Comparison of ENCODE assay signal across 13 cellular contexts in genomic region chr2:106868199-106868598, GRCh38. TPM values are rescaled to one million over a fixed set of nuclear protein-coding genes. Genes with fewer than 3 reads are reported as not detected.
DNase-seq lines count a peak whose midpoint lies in the region; ATAC-seq and TF ChIP-seq lines count a peak whose summit lies in the region.
"Had no signal": no experiment of that assay in that cellular context is flagged by ENCODE, and none has a peak within 500 bp of the region (broad histone marks: within the 10 kb centered on the region; RNA-seq: fewer than 3 reads in every experiment).

No MANE protein-coding gene starts in this region.

- in situ Hi-C loops in IMR-90 (cut with MboI; ENCODE audit: low sequenced_read_pairs), result no loop called here
- in situ Hi-C loops in astrocyte of the spinal cord (cut with HindIII; ENCODE audit: low sequenced_read_pairs), result no loop called here

- no peak overlapping the region for H2BK5ac ChIP-seq in IMR-90 (ENCODE audit: low read depth, low read length, poor library complexity, severe bottlenecking)

- no peak overlapping the region for H4K8ac ChIP-seq in IMR-90 (ENCODE audit: low read depth in 2 of 2, low read length in 2 of 2)

- H3K9ac ChIP-seq in IMR-90 (ENCODE audit: low read depth, low read length), result no peak overlapping the region

- BruUV-seq in IMR-90 (replicated peaks; lab: Mats Ljungman, UMichigan), result no TSS peak

- no peak overlapping the region for H2BK15ac ChIP-seq in IMR-90 (ENCODE audit: low read depth, low read length)

- no peaks in the 10 kb centered on the region for H4K20me1 ChIP-seq in IMR-90 (ENCODE audit: insufficient read depth, low read length)

- H3K14ac ChIP-seq in IMR-90 (replicated peaks; ENCODE audit: low read depth, low read length), result no peak overlapping the region

- no peak overlapping the region for H3K4me2 ChIP-seq in IMR-90 (ENCODE audit: low read depth, low read length)

- H3K27me3 ChIP-seq in IMR-90 (ENCODE audit: control insufficient read depth, insufficient read depth, low read length), result no peaks in the 10 kb centered on the region

- no peak overlapping the region for H2AK9ac ChIP-seq in IMR-90 (replicated peaks; ENCODE audit: low read depth, low read length, poor library complexity)

- no peak overlapping the region for H3K4me3 Mint-ChIP-seq in mesothelial cell of epicardium
- no peak overlapping the region for H3K4me3 Mint-ChIP-seq in activated naive CD8-positive, alpha-beta T cell treated with anti-CD3 and anti-CD28 coated beads for 36 hours
- H3K4me3 Mint-ChIP-seq: activated CD8-positive, alpha-beta T cell treated with anti-CD3 and anti-CD28 coated beads for 36 hours; activated naive CD4-positive, alpha-beta T cell treated with anti-CD3 and anti-CD28 coated beads for 36 hours; CD4-positive, CD25-positive, alpha-beta regulatory T cell had no signal

- H3K36me3 Mint-ChIP-seq in mesothelial cell of epicardium, result no peaks in the 10 kb centered on the region
- no peaks in the 10 kb centered on the region for H3K36me3 Mint-ChIP-seq in activated naive CD8-positive, alpha-beta T cell treated with anti-CD3 and anti-CD28 coated beads for 36 hours
- H3K36me3 Mint-ChIP-seq: CD4-positive, CD25-positive, alpha-beta regulatory T cell had no signal

- CTCF ChIA-PET in IMR-90 (lab: Yijun Ruan, JAX), result no interaction called here

- H3K27ac Mint-ChIP-seq in mesothelial cell of epicardium, result no peak overlapping the region
- H3K27ac Mint-ChIP-seq in activated naive CD8-positive, alpha-beta T cell treated with anti-CD3 and anti-CD28 coated beads for 36 hours, result no peak overlapping the region
- H3K27ac Mint-ChIP-seq: activated CD8-positive, alpha-beta T cell treated with anti-CD3 and anti-CD28 coated beads for 36 hours; activated naive CD4-positive, alpha-beta T cell treated with anti-CD3 and anti-CD28 coated beads for 36 hours; CD4-positive, CD25-positive, alpha-beta regulatory T cell had no signal

- H2AFZ ChIP-seq in IMR-90 (replicated peaks; ENCODE audit: low read length, poor library complexity), result no peak overlapping the region

- H3K36me3 ChIP-seq in IMR-90 (ENCODE audit: control insufficient read depth, insufficient read depth, low read length), result no peaks in the 10 kb centered on the region

- DNase-seq in DMS53 (lab: John Stamatoyannopoulos, UW) (peak; percentile 58), IMR-90 (no peak), astrocyte of the spinal cord (ENCODE audit: low read depth, low spot score) (no peak), mesothelial cell of epicardium (ENCODE audit: low spot score in 2 of 2, unreplicated experiment in 2 of 2) (no peak), cerebellum (ENCODE audit: low spot score) (no peak), RPMI8226 (no peak)
- no peak for DNase-seq in activated naive CD8-positive, alpha-beta T cell treated with anti-CD3 and anti-CD28 coated beads for 36 hours
- DNase-seq: activated CD8-positive, alpha-beta T cell treated with anti-CD3 and anti-CD28 coated beads for 36 hours; activated naive CD4-positive, alpha-beta T cell treated with anti-CD3 and anti-CD28 coated beads for 36 hours; CD4-positive, CD25-positive, alpha-beta regulatory T cell; effector CD8-positive, alpha-beta T cell; NCI-H1105 had no signal

- no peak overlapping the region for H2AK5ac ChIP-seq in IMR-90 (ENCODE audit: low read depth, low read length)

- no peak for TF ChIP-seq RAD21 in IMR-90 (IDR thresholded peaks at IDR 0.05; ENCODE audit: low read length)

- no peak overlapping the region for H2BK20ac ChIP-seq in IMR-90 (ENCODE audit: low read depth, low read length)

- TF ChIP-seq POLR2A in IMR-90 (IDR thresholded peaks at IDR 0.05; ENCODE audit: low read depth, low read length), result no peak

- 0 out of 2 replicates have a peak, but pooled peaks have one; percentile 7 for TF ChIP-seq CTCF in IMR-90 (conservative IDR thresholded peaks at IDR 0.05; ENCODE audit: low read depth, low read length)
- TF ChIP-seq CTCF in astrocyte of the spinal cord (IDR thresholded peaks at IDR 0.05; ENCODE audit: low read depth, low read length), result peak; percentile 41
- TF ChIP-seq CTCF in mesothelial cell of epicardium (IDR thresholded peaks at IDR 0.05; ENCODE audit: unreplicated experiment), result peak; percentile 32

- no peak for ATAC-seq in IMR-90 (ENCODE audit: low read depth)
- no peak for ATAC-seq in HG02884 (IDR thresholded peaks at IDR 0.05; ENCODE audit: unreplicated experiment)
- ATAC-seq: activated CD8-positive, alpha-beta T cell treated with anti-CD3 and anti-CD28 coated beads for 36 hours had no signal

- no peak overlapping the region for H3K23ac ChIP-seq in IMR-90 (ENCODE audit: low read depth, low read length)

- H2BK120ac ChIP-seq in IMR-90 (ENCODE audit: low read depth, low read length), result no peak overlapping the region

- H4K5ac ChIP-seq in IMR-90 (ENCODE audit: low read depth, low read length), result no peak overlapping the region

- no CpG with 5 or more reads among the region's 8 CpGs for WGBS in IMR-90 (ENCODE audit: extremely low coverage in 2 of 2, insufficient read length in 1 of 2), 2 experiments

- intact Hi-C loops in IMR-90 (cut with micrococcal nuclease), result no loop called here

- POLR2A ChIA-PET in IMR-90 (lab: Charles Lee; ENCODE audit: unreplicated experiment), result no interaction called here

- H3K9me1 ChIP-seq in IMR-90 (ENCODE audit: insufficient read depth, low read length), result no peaks in the 10 kb centered on the region

- H3K9me3 ChIP-seq in IMR-90 (ENCODE audit: control insufficient read depth, insufficient read depth, low read length), result no peaks in the 10 kb centered on the region; the same call in 1 of the 2 replicates

- no peaks in the 10 kb centered on the region for H3K4me1 ChIP-seq in IMR-90 (ENCODE audit: control insufficient read depth, insufficient read depth, low read length)

- no peak overlapping the region for H3K4me3 ChIP-seq in IMR-90 (ENCODE audit: insufficient read depth, low read depth, low read length)
- H3K4me3 ChIP-seq in astrocyte of the spinal cord (ENCODE audit: low read depth, low read length), result no peak overlapping the region

- no peaks in the 10 kb centered on the region for H3K9me3 Mint-ChIP-seq in mesothelial cell of epicardium
- H3K9me3 Mint-ChIP-seq in activated naive CD8-positive, alpha-beta T cell treated with anti-CD3 and anti-CD28 coated beads for 36 hours, result no peaks in the 10 kb centered on the region
- H3K9me3 Mint-ChIP-seq: activated CD8-positive, alpha-beta T cell treated with anti-CD3 and anti-CD28 coated beads for 36 hours; activated naive CD4-positive, alpha-beta T cell treated with anti-CD3 and anti-CD28 coated beads for 36 hours had no signal

- no peak overlapping the region for H3K27ac ChIP-seq in IMR-90 (ENCODE audit: insufficient read depth, low read length)

- H3K79me1 ChIP-seq in IMR-90 (ENCODE audit: low read depth in 1 of 2, low read length in 2 of 2), result no peaks in the 10 kb centered on the region

- H3K27me3 Mint-ChIP-seq in mesothelial cell of epicardium (ENCODE audit: low read depth), result peaks cover 16% of the 10 kb centered on the region
- H3K27me3 Mint-ChIP-seq in activated naive CD8-positive, alpha-beta T cell treated with anti-CD3 and anti-CD28 coated beads for 36 hours, result no peaks in the 10 kb centered on the region
- H3K27me3 Mint-ChIP-seq: CD4-positive, CD25-positive, alpha-beta regulatory T cell had no signal

- H4K91ac ChIP-seq in IMR-90 (ENCODE audit: insufficient read depth, low read depth, low read length), result no peak overlapping the region

- no peak overlapping the region for H3K4ac ChIP-seq in IMR-90 (ENCODE audit: low read depth, low read length)

- H3K4me1 Mint-ChIP-seq in mesothelial cell of epicardium, result peaks cover 2% of the 10 kb centered on the region
- H3K4me1 Mint-ChIP-seq in activated naive CD8-positive, alpha-beta T cell treated with anti-CD3 and anti-CD28 coated beads for 36 hours, result no peaks in the 10 kb centered on the region
- H3K4me1 Mint-ChIP-seq: CD4-positive, CD25-positive, alpha-beta regulatory T cell had no signal

- H3K56ac ChIP-seq in IMR-90 (ENCODE audit: extremely low read depth, insufficient read depth, low read length), result no peak overlapping the region

- no peak overlapping the region for H3K18ac ChIP-seq in IMR-90 (ENCODE audit: low read depth, low read length)

- dilution Hi-C loops in IMR-90 (cut with HindIII; ENCODE audit: low sequenced_read_pairs, unreplicated experiment), result no loop called here

TF ChIP-seq in IMR-90, 13 proteins besides CTCF, POLR2A, EP300 and RAD21 (continues in another document):
- TF ChIP-seq RCOR1 (IDR thresholded peaks at IDR 0.05; ENCODE audit: insufficient replicate concordance, low read length) (no peak), SMC3 (IDR thresholded peaks at IDR 0.05; ENCODE audit: low read depth, low read length) (no peak), ELK1 (IDR thresholded peaks at IDR 0.05; ENCODE audit: borderline replicate concordance, low read depth, low read length) (no peak), CHD1 (IDR thresholded peaks at IDR 0.05; ENCODE audit: low read depth, low read length) (no peak), RFX5 (IDR thresholded peaks at IDR 0.05; ENCODE audit: low read depth, low read length) (no peak), MXI1 (IDR thresholded peaks at IDR 0.05; ENCODE audit: borderline replicate concordance, low read depth, low read length) (no peak), CEBPB (IDR thresholded peaks at IDR 0.05; ENCODE audit: low read depth, low read length) (no peak), MAFK (IDR thresholded peaks at IDR 0.05; ENCODE audit: low read depth, low read length) (no peak), FOS (IDR thresholded peaks at IDR 0.05; ENCODE audit: low read depth, low read length) (no peak)

RNA-seq across cellular contexts. Expression of gene ST6GAL2, which starts 17.8 kb away (rescaled TPM):
- total RNA-seq in IMR-90 (2012; rRNA removed) (not detected in 2 replicates), mesothelial cell of epicardium (16.3 to 19.4 TPM (median 19.3 TPM) in 3 replicates), cerebellum (139 TPM)
- not detected in 2 replicates for polyA plus RNA-seq in IMR-90 (2012; rRNA removed)
- not detected in 2 replicates for polyA plus RNA-seq in IMR-90 (2012; cell fraction: cytosol; rRNA removed)
- polyA plus RNA-seq in IMR-90 (2012; cell fraction: nucleus; rRNA removed; ENCODE audit: low replicate concordance), result 0.03 TPM in 1 of 2 replicates, not detected in the other
- total RNA-seq in activated naive CD8-positive, alpha-beta T cell treated with anti-CD3 and anti-CD28 coated beads for 36 hours, result not detected
- total RNA-seq: activated CD8-positive, alpha-beta T cell treated with anti-CD3 and anti-CD28 coated beads for 36 hours; activated naive CD4-positive, alpha-beta T cell treated with anti-CD3 and anti-CD28 coated beads for 36 hours had no signal
- polyA plus RNA-seq: CD4-positive, CD25-positive, alpha-beta regulatory T cell had no signal

Comparison
In these comparisons a context has a peak if more than half of its experiments do, and no peak if none do; other contexts are left out.
1. RNA of gene ST6GAL2, which starts 17.8 kb away (total RNA-seq): 139 TPM in cerebellum (single experiment) and 16.3 to 19.4 TPM in mesothelial cell of epicardium; not detected in IMR-90 and not detected in activated naive CD8-positive, alpha-beta T cell treated with anti-CD3 and anti-CD28 coated beads for 36 hours; every median in the first group is over 10 times any median in the second.
2. Peak in every context shown above with its lines, with median percentiles within 50 percentile points of each other: CTCF ChIP-seq.